ENCODE assay signal across 22 cellular contexts in the genomic region with DNA sequence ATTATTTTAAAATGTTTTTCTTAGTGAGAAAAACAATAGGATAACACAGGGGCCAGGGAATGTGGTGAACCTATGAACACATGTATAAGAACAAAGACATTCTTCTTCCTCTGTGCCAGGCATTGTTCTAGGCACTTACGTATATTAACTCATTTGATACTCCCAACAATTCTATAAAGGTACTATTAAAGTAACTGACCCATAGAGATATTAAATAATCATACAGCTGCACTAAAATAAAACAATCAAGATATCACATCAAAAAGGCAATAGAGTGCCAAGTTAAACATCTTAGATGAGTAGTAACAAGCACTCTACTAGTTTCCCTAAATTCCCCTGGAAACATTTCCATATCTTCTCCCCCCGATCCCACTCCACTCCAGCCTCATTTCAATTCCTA.
"Had no signal": no experiment of that assay in that cellular context is flagged by ENCODE, and none has a peak within 500 bp of the region (broad histone marks: within the 10 kb centered on the region; RNA-seq: fewer than 3 reads in every experiment).

No MANE protein-coding gene starts in this region.

- H3K27ac Mint-ChIP-seq: IgD-negative memory B cell had no signal

- FAIRE-seq: HTR-8/SVneo had no signal

- H3K4me1 ChIP-seq: SJSA1 had no signal

- H3K27ac ChIP-seq: HL-60, SJSA1, SK-N-MC had no signal

- H3K4me3 ChIP-seq: SJSA1, SK-N-MC had no signal

- H3K9me3 ChIP-seq: SJSA1 had no signal

- H3K4me3 Mint-ChIP-seq: IgD-negative memory B cell had no signal

- H3K36me3 ChIP-seq: SJSA1 had no signal

- DNase-seq: KBM-7, MV-4-11, NCI-H1048, NCI-H1105, NCI-H1417, NCI-H146, NCI-H1694 treated with DMSO at 0.1 percent for 48 hours, NCI-H1930, NCI-H2081, NCI-H2107, NCI-H2227 treated with DMSO at 0.1 percent for 48 hours, NCI-H524, NCI-H526 treated with DMSO at 0.1 percent for 48 hours, NCI-H748 treated with DMSO at 0.1 percent for 48 hours, Right ventricle myocardium superior, RPMI8226, SIG-M5 had no signal

- H3K27me3 ChIP-seq: SJSA1 had no signal

- H3K27me3 Mint-ChIP-seq: IgD-negative memory B cell had no signal
